17 cellular contexts compared by ENCODE assay signal in genomic region chr5:64637837-64638443, GRCh38. TPM values are rescaled to one million over a fixed set of nuclear protein-coding genes. Genes with fewer than 3 reads are reported as not detected.
A peak's percentile ranks its signal among the peaks of the same experiment; 100 is the strongest.
DNase-seq lines count a peak whose midpoint lies in the region; ATAC-seq and TF ChIP-seq lines count a peak whose summit lies in the region.
"Had no signal": no experiment of that assay in that cellular context is flagged by ENCODE, and none has a peak within 500 bp of the region (broad histone marks: within the 10 kb centered on the region; RNA-seq: fewer than 3 reads in every experiment).

No MANE protein-coding gene starts in this region.

- H3K4me1 ChIP-seq in HCT116 (ENCODE audit: control insufficient read depth in 1 of 2, insufficient read depth in 2 of 2, low read length in 2 of 2), result no peaks in the 10 kb centered on the region
- no peaks in the 10 kb centered on the region for H3K4me1 ChIP-seq in suprapubic skin
- H3K4me1 ChIP-seq: body of pancreas, tibial nerve had no signal

- H2AFZ ChIP-seq in HCT116 (ENCODE audit: low read depth, low read length, poor library complexity, severe bottlenecking), result no peak overlapping the region

- no peaks in the 10 kb centered on the region for H3K79me2 ChIP-seq in HCT116 (ENCODE audit: insufficient read depth, low read length)

- H3K27me3 ChIP-seq in HCT116 (ENCODE audit: insufficient read depth, low read length) (peaks cover 13% of the 10 kb centered on the region; the same call in 1 of the 2 replicates), suprapubic skin (peaks cover 4% of the 10 kb centered on the region)
- H3K27me3 ChIP-seq: body of pancreas, tibial nerve had no signal

- 0 out of 2 replicates have a peak, but pooled peaks have one; percentile 6 for TF ChIP-seq RAD21 in HCT116 (IDR thresholded peaks at IDR 0.05; ENCODE audit: low read depth)

- intact Hi-C loops in HCT116 (cut with micrococcal nuclease), result no loop called here

- no peak overlapping the region for H3K27ac ChIP-seq in HCT116 (ENCODE audit: low read depth, low read length)
- H3K27ac ChIP-seq in VCaP, result no peak overlapping the region
- H3K27ac ChIP-seq in suprapubic skin, result no peak overlapping the region
- H3K27ac ChIP-seq: body of pancreas, heart right ventricle, tibial nerve had no signal

- 66% methylated on average over 10 of the region's 10 CpGs for WGBS in suprapubic skin

- no peak overlapping the region for H3K9ac ChIP-seq in HCT116 (ENCODE audit: low read length)

- H3K9me3 ChIP-seq in HCT116 (ENCODE audit: control insufficient read depth in 1 of 2, insufficient read depth in 1 of 2, low read depth in 1 of 2, low read length in 2 of 2), result no peaks in the 10 kb centered on the region
- no peaks in the 10 kb centered on the region for H3K9me3 ChIP-seq in suprapubic skin
- H3K9me3 ChIP-seq: body of pancreas, heart right ventricle, tibial nerve had no signal

- no peaks in the 10 kb centered on the region for H4K20me1 ChIP-seq in HCT116 (ENCODE audit: insufficient read depth)

- no peak for TF ChIP-seq POLR2A in HCT116 (IDR thresholded peaks at IDR 0.05; ENCODE audit: borderline replicate concordance, extremely low read depth, insufficient read depth, insufficient read length)
- TF ChIP-seq POLR2A in suprapubic skin (IDR thresholded peaks at IDR 0.05), result no peak

- no peaks in the 10 kb centered on the region for H3K36me3 ChIP-seq in HCT116 (ENCODE audit: control insufficient read depth in 1 of 2, insufficient read depth in 2 of 2, low read length in 2 of 2)
- H3K36me3 ChIP-seq in suprapubic skin, result no peaks in the 10 kb centered on the region
- H3K36me3 ChIP-seq: heart right ventricle, tibial nerve had no signal

- no peaks in the 10 kb centered on the region for H3K9me2 ChIP-seq in HCT116 (ENCODE audit: insufficient read depth)

- POLR2A ChIA-PET in HCT116 (lab: Charles Lee), result no interaction called here

- no peak for ATAC-seq in HCT116
- ATAC-seq: activated CD4-positive, CD25-positive, alpha-beta regulatory T cell treated with anti-CD3 and anti-CD28 coated beads, Interleukin-2, amount 50 U/mL, for 24 hours; body of pancreas; heart right ventricle had no signal

- H3K4me2 ChIP-seq in HCT116 (ENCODE audit: low read length), result no peak overlapping the region

- CTCF ChIA-PET in HCT116 (lab: Charles Lee), result interaction anchor here (0.7 to 1.0 kb wide), 2 partner anchors 42 to 147 kb away, joined by 3 read pairs; no protein-coding TSS in a partner anchor

- RAD21 ChIA-PET in HCT116 (lab: Charles Lee; ENCODE audit: low non-redundant PET in 1 of 2, low total read pairs in 2 of 2, uncharacterized antibody in 2 of 2, unreplicated experiment in 2 of 2), result no interaction called here

- TF ChIP-seq CTCF in HCT116 (IDR thresholded peaks at IDR 0.05 in 2 of 3, conservative IDR thresholded peaks at IDR 0.05 in 1 of 3; ENCODE audit: borderline replicate concordance in 1 of 3, insufficient read depth in 1 of 3, low read depth in 2 of 3, low read length in 2 of 3), result no peak
- TF ChIP-seq CTCF in VCaP (conservative IDR thresholded peaks at IDR 0.05), result 0 out of 2 replicates have a peak, but pooled peaks have one; percentile 15
- no peak for TF ChIP-seq CTCF in suprapubic skin (IDR thresholded peaks at IDR 0.05)

- H3K4me3 ChIP-seq in HCT116 (replicated peaks in 1 of 2; ENCODE audit: low read depth in 1 of 2, low read length in 2 of 2) (no peak overlapping the region), suprapubic skin (no peak overlapping the region)
- H3K4me3 ChIP-seq: body of pancreas, heart right ventricle, tibial nerve had no signal

- DNase-seq in EH (ENCODE audit: low read depth) (peak; percentile 26), HCT116 (ENCODE audit: low read depth, low spot score) (no peak), iPS-NIHi11 (ENCODE audit: low spot score) (peak; percentile 26), suprapubic skin (ENCODE audit: low spot score in 2 of 2) (no peak), NCI-H1105 treated with DMSO at 0.1 percent for 48 hours (lab: John Stamatoyannopoulos, UW) (no peak), superior temporal gyrus (ENCODE audit: extremely low spot score) (no peak), OCI-M2 (lab: John Stamatoyannopoulos, UW; ENCODE audit: unreplicated experiment) (no peak)
- DNase-seq: body of pancreas, Calu3, heart right ventricle, NCI-H2081 treated with DMSO at 0.1 percent for 48 hours, nephron progenitor cell had no signal

- TF ChIP-seq EP300 in suprapubic skin (IDR thresholded peaks at IDR 0.05), result no peak

- BruUV-seq in HCT116 (replicated peaks; lab: Mats Ljungman, UMichigan), result no TSS peak

TF ChIP-seq in HCT116, 20 proteins besides CTCF, POLR2A, EP300 and RAD21:
- TF ChIP-seq SP1 (IDR thresholded peaks at IDR 0.05; ENCODE audit: low read depth) (no peak), CBX3 (IDR thresholded peaks at IDR 0.05; ENCODE audit: low read depth) (no peak), POLR2AphosphoS5 (IDR thresholded peaks at IDR 0.05; ENCODE audit: low read depth, low read length) (no peak), ZBTB33 (IDR thresholded peaks at IDR 0.05; ENCODE audit: extremely low read depth, insufficient replicate concordance, low read length) (no peak), YY1 (IDR thresholded peaks at IDR 0.05; ENCODE audit: extremely low read depth, insufficient replicate concordance, low read depth, low read length) (no peak), JUND (IDR thresholded peaks at IDR 0.05) (no peak), FOSL1 (IDR thresholded peaks at IDR 0.05; ENCODE audit: low read depth) (no peak), ATF3 (IDR thresholded peaks at IDR 0.05) (no peak), ZFX (IDR thresholded peaks at IDR 0.05) (no peak), CEBPB (IDR thresholded peaks at IDR 0.05; ENCODE audit: low read depth) (no peak), SRF (IDR thresholded peaks at IDR 0.05; ENCODE audit: low read depth) (no peak), ZNF274 (IDR thresholded peaks at IDR 0.05; ENCODE audit: low read depth, low read length) (no peak), TCF7L2 (IDR thresholded peaks at IDR 0.05; ENCODE audit: borderline replicate concordance, extremely low read depth, insufficient read depth, insufficient read length) (no peak), ELF1 (IDR thresholded peaks at IDR 0.05; ENCODE audit: borderline replicate concordance, low read depth) (no peak), MAX (IDR thresholded peaks at IDR 0.05) (no peak), REST (IDR thresholded peaks at IDR 0.05; ENCODE audit: low read depth) (no peak), EZH2 (IDR thresholded peaks at IDR 0.05) (no peak), SIN3A (IDR thresholded peaks at IDR 0.05; ENCODE audit: low read depth) (no peak), EGR1 (IDR thresholded peaks at IDR 0.05; ENCODE audit: low read depth) (no peak)

RNA-seq across cellular contexts. Expression of gene SHISAL2B, which starts 52.4 kb away (rescaled TPM):
- total RNA-seq in HCT116 (2021; ENCODE audit: unreplicated experiment) (not detected), suprapubic skin (not detected)
- polyA plus RNA-seq in HCT116 (2012), result not detected in 2 replicates
- total RNA-seq: Calu3, H4, heart right ventricle, lower leg skin, tibial nerve had no signal
- polyA plus RNA-seq: heart right ventricle had no signal

Comparison
In these comparisons a context has a peak if more than half of its experiments do, and no peak if none do; other contexts are left out.
1. DNase-seq: peak in EH (single experiment) and iPS-NIHi11 (single experiment); none in HCT116 (single experiment), suprapubic skin (0 of 2), NCI-H1105 treated with DMSO at 0.1 percent for 48 hours (single experiment), superior temporal gyrus (single experiment) and OCI-M2 (single experiment).